7 cellular contexts compared by ENCODE assay signal in the genomic region with DNA sequence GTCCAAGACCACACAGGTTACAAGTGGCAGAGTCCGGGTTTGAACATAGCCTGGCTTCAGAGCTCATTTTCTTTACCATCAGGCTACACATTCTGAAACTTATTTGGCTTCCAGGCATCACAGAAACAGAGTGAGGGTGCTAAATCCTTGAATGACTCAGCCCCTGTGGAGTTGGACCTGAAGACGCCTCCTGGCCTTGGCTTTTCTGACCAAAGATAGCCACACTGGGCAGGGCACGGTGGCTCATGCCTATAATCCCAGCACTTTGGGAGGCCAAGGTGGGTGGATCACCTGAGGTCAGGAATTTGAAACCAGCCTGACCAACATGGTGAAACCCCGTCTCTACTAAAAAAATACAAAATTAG.
DNase-seq lines count a peak whose midpoint lies in the region; ATAC-seq and TF ChIP-seq lines count a peak whose summit lies in the region.
"Not testable (repeated sequence)": the region's sequence is repeated elsewhere in the genome, so short reads cannot be mapped to it uniquely, and the experiment has no call there.

No MANE protein-coding gene starts in this region.

- 42 to 79% (median 43%) methylated on average over 4 of the region's 4 CpGs for WGBS in stomach, 5 donors

- H3K27ac ChIP-seq in OCI-LY1 (ENCODE audit: low read depth, low read length, poor library complexity, severe bottlenecking) (peak overlapping the region; percentile 93), ascending aorta (peak overlapping the region; percentile 94 to 96), muscle layer of colon (ENCODE audit: low read depth, low read length) (peak overlapping the region; percentile 43), stomach (peak overlapping the region; percentile 76 to 94 (median 93))
- H3K27ac ChIP-seq in iPS-20b (ENCODE audit: low read length) = not testable (repeated sequence)

- H3F3A ChIP-seq in OCI-LY1 (ENCODE audit: insufficient read depth, low read length) = not testable (repeated sequence)

- H3K4me1 Mint-ChIP-seq in endothelial cell (ENCODE audit: unreplicated experiment) = peaks cover 50% of the 10 kb centered on the region

- not testable (repeated sequence) for H3K27me3 ChIP-seq in OCI-LY1 (ENCODE audit: insufficient read depth, low read length); ascending aorta; iPS-20b (ENCODE audit: insufficient read depth, low read length); muscle layer of colon (ENCODE audit: control insufficient read depth in 1 of 2, insufficient read depth in 2 of 2, low read length in 2 of 2); stomach

- not testable (repeated sequence) for H3K4me3 Mint-ChIP-seq in endothelial cell (ENCODE audit: unreplicated experiment)

- intact Hi-C loops in ascending aorta (cut with DNase I) = loop anchor here (2.0 to 5.0 kb wide), 3 partner anchors 17 to 335 kb away; no protein-coding TSS in a partner anchor
- intact Hi-C loops in stomach (cut with DNase I; ENCODE audit: low total_unique reads) = not testable (repeated sequence)

- TF ChIP-seq EP300 in stomach (IDR thresholded peaks at IDR 0.05) = not testable (repeated sequence)

- not testable (repeated sequence) for H2AFZ ChIP-seq in OCI-LY1 (ENCODE audit: low read length)

- peak overlapping the region; percentile 42 for H3K27ac Mint-ChIP-seq in endothelial cell (ENCODE audit: unreplicated experiment)

- H3K9me3 ChIP-seq in OCI-LY1 (ENCODE audit: low read length); ascending aorta; iPS-20b (ENCODE audit: insufficient read depth, low read depth, low read length); muscle layer of colon (ENCODE audit: low read length); stomach: not testable (repeated sequence)

- ATAC-seq in GM19351 (IDR thresholded peaks at IDR 0.05; ENCODE audit: unreplicated experiment) = peak; percentile 46

- not testable (repeated sequence) for H3K36me3 Mint-ChIP-seq in endothelial cell (ENCODE audit: low read depth, unreplicated experiment)

- not testable (repeated sequence) for H3K79me2 ChIP-seq in OCI-LY1 (ENCODE audit: insufficient read depth, low read length)

- H3K9me2 ChIP-seq in OCI-LY1 (ENCODE audit: low read depth, low read length) = not testable (repeated sequence)

- TF ChIP-seq CTCF in OCI-LY1 (IDR thresholded peaks at IDR 0.05; ENCODE audit: low read length); ascending aorta (IDR thresholded peaks at IDR 0.05); endothelial cell (IDR thresholded peaks at IDR 0.05; ENCODE audit: unreplicated experiment); stomach (IDR thresholded peaks at IDR 0.05): not testable (repeated sequence)

- H3K9ac ChIP-seq in OCI-LY1 (ENCODE audit: low read length) (peak overlapping the region; percentile 58), iPS-20b (ENCODE audit: low read depth, low read length) (peak overlapping the region; percentile 39; the same call in 1 of the 2 replicates)
- not testable (repeated sequence) for H3K9ac ChIP-seq in muscle layer of colon (ENCODE audit: low read length)

- not testable (repeated sequence) for DNase-seq in ascending aorta (ENCODE audit: low spot score in 2 of 2); endothelial cell (ENCODE audit: low spot score); stomach

- H3K4me3 ChIP-seq in OCI-LY1 (ENCODE audit: low read depth, low read length, poor library complexity, severe bottlenecking) (peak overlapping the region; percentile 55), stomach (peak overlapping the region in 1 of 4 donors; percentile 19)
- not testable (repeated sequence) for H3K4me3 ChIP-seq in ascending aorta; iPS-20b (ENCODE audit: low read length); muscle layer of colon (ENCODE audit: low read depth in 1 of 2, low read length in 2 of 2)

- not testable (repeated sequence) for H3K9me3 Mint-ChIP-seq in endothelial cell (ENCODE audit: unreplicated experiment)

- H4K20me1 ChIP-seq in OCI-LY1 (ENCODE audit: insufficient read depth, low read length) = not testable (repeated sequence)

- H3K4me2 ChIP-seq in OCI-LY1 (ENCODE audit: low read length) = peak overlapping the region; percentile 67; the same call in 1 of the 2 replicates

- not testable (repeated sequence) for H3K36me3 ChIP-seq in OCI-LY1 (ENCODE audit: insufficient read depth, low read length); ascending aorta; iPS-20b (ENCODE audit: insufficient read depth, low read depth, low read length); muscle layer of colon (ENCODE audit: insufficient read depth, low read length); stomach

- H3K4me1 ChIP-seq in OCI-LY1 (ENCODE audit: insufficient read depth, low read length, severe bottlenecking) = peaks cover 100% of the 10 kb centered on the region
- peaks cover 36 to 67% of the 10 kb centered on the region in 2 donors for H3K4me1 ChIP-seq in ascending aorta
- H3K4me1 ChIP-seq in iPS-20b (ENCODE audit: insufficient read depth, low read length) = peaks cover 54% of the 10 kb centered on the region
- H3K4me1 ChIP-seq in muscle layer of colon (ENCODE audit: insufficient read depth, low read length) = peaks cover 86% of the 10 kb centered on the region
- H3K4me1 ChIP-seq in stomach = peaks cover 93 to 99% (median 97%) of the 10 kb centered on the region in 4 donors

- peaks cover 21% of the 10 kb centered on the region for H3K27me3 Mint-ChIP-seq in endothelial cell (ENCODE audit: unreplicated experiment)

- not testable (repeated sequence) for TF ChIP-seq POLR2A in stomach (IDR thresholded peaks at IDR 0.05)
